Comparison of ENCODE assay signal across 24 cellular contexts in genomic region chr2:192124576-192124975, GRCh38.
DNase-seq lines count a peak whose midpoint lies in the region; ATAC-seq and TF ChIP-seq lines count a peak whose summit lies in the region.
"Had no signal": no experiment of that assay in that cellular context is flagged by ENCODE, and none has a peak within 500 bp of the region (broad histone marks: within the 10 kb centered on the region; RNA-seq: fewer than 3 reads in every experiment).

No MANE protein-coding gene starts in this region.

- H3K9ac ChIP-seq in neural cell (ENCODE audit: low read length), result no peak overlapping the region

- DNase-seq in AG09319 (ENCODE audit: extremely low read depth, low read depth), result peak; percentile 39
- DNase-seq in HFFc6, result peak; percentile 76
- DNase-seq in astrocyte of the hippocampus (ENCODE audit: low read depth, low spot score), result peak; percentile 74
- DNase-seq in NCI-H2107 (lab: John Stamatoyannopoulos, UW), result no peak
- DNase-seq in AG08396 (ENCODE audit: low spot score), result no peak
- no peak for DNase-seq in cerebellar nuclear complex (lab: John Stamatoyannopoulos, UW)
- DNase-seq: activated CD8-positive, alpha-beta T cell treated with anti-CD3 and anti-CD28 coated beads, Interleukin-2, amount 10 ng/mL, durations not matched to agents 7 days and 5 days; activated T-cell treated with anti-CD3 and anti-CD28 coated beads, Interleukin-2, amount 50 U/mL, for 4 hours; body of pancreas; Calu3; H9; left cardiac atrium; MG63; natural killer cell; NCI-H2227 treated with DMSO at 0.1 percent for 48 hours; spleen; stimulated activated CD4-positive, alpha-beta T cell treated with anti-CD3 and anti-CD28 coated beads, Interleukin-4, amount 100 ng/mL, for 4 hours had no signal

- no peaks in the 10 kb centered on the region for H3K9me3 ChIP-seq in neural cell (ENCODE audit: low read length)
- H3K9me3 ChIP-seq: body of pancreas, gastrocnemius medialis, MG63, spleen, vagina had no signal

- H3K4me2 ChIP-seq in neural cell (ENCODE audit: low read length), result peak overlapping the region; percentile 12

- peak overlapping the region; percentile 52; the same call in 1 of the 2 replicates for H3K27ac Mint-ChIP-seq in HFFc6
- H3K27ac Mint-ChIP-seq: activated CD8-positive, alpha-beta T cell treated with anti-CD3 and anti-CD28 coated beads, Interleukin-2, amount 10 ng/mL, durations not matched to agents 7 days and 5 days; activated naive CD4-positive, alpha-beta T cell treated with anti-CD3 and anti-CD28 coated beads, Interleukin-2, amount 50 U/mL, for 24 hours; H9; natural killer cell had no signal

- no peak overlapping the region for H3K27ac ChIP-seq in neural cell (ENCODE audit: low read length)
- H3K27ac ChIP-seq: body of pancreas, gastrocnemius medialis, spleen, vagina had no signal

- H3K36me3 Mint-ChIP-seq in HFFc6 (ENCODE audit: low read depth), result no peaks in the 10 kb centered on the region
- H3K36me3 Mint-ChIP-seq: activated naive CD4-positive, alpha-beta T cell treated with anti-CD3 and anti-CD28 coated beads, Interleukin-2, amount 50 U/mL, for 24 hours; natural killer cell had no signal

- peaks cover 31% of the 10 kb centered on the region for H3K4me1 Mint-ChIP-seq in HFFc6 (ENCODE audit: low read depth)
- H3K4me1 Mint-ChIP-seq: activated naive CD4-positive, alpha-beta T cell treated with anti-CD3 and anti-CD28 coated beads, Interleukin-2, amount 50 U/mL, for 24 hours; natural killer cell had no signal

- H3K4me3 Mint-ChIP-seq in HFFc6, result no peak overlapping the region
- H3K4me3 Mint-ChIP-seq: activated CD8-positive, alpha-beta T cell treated with anti-CD3 and anti-CD28 coated beads, Interleukin-2, amount 10 ng/mL, durations not matched to agents 7 days and 5 days; activated naive CD4-positive, alpha-beta T cell treated with anti-CD3 and anti-CD28 coated beads, Interleukin-2, amount 50 U/mL, for 24 hours; activated T-cell treated with anti-CD3 and anti-CD28 coated beads, Interleukin-2, amount 50 U/mL, for 4 hours; H9; natural killer cell had no signal

- no peak for TF ChIP-seq CTCF in AG09319 (IDR thresholded peaks at IDR 0.05; ENCODE audit: low read depth, low read length)
- no peak for TF ChIP-seq CTCF in HFFc6 (IDR thresholded peaks at IDR 0.05)
- TF ChIP-seq CTCF in neural cell (IDR thresholded peaks at IDR 0.05; ENCODE audit: poor library complexity, severe bottlenecking), result no peak

- H3K27me3 Mint-ChIP-seq in HFFc6 (ENCODE audit: insufficient read depth), result no peaks in the 10 kb centered on the region; the same call in 1 of the 2 replicates

- no peaks in the 10 kb centered on the region for H3K36me3 ChIP-seq in neural cell (ENCODE audit: insufficient read depth, low read length)
- H3K36me3 ChIP-seq: gastrocnemius medialis, MG63, spleen, vagina had no signal

- no peak for TF ChIP-seq EP300 in neural cell (conservative IDR thresholded peaks at IDR 0.05; ENCODE audit: poor library complexity, severe bottlenecking)

- no peaks in the 10 kb centered on the region for H4K20me1 ChIP-seq in neural cell (ENCODE audit: insufficient read depth)

- no peaks in the 10 kb centered on the region for H3K9me2 ChIP-seq in neural cell (ENCODE audit: insufficient read depth, low read length)

- no peak for ATAC-seq in HG02840 (IDR thresholded peaks at IDR 0.05; ENCODE audit: low FRiP score, unreplicated experiment)
- ATAC-seq: activated CD8-positive, alpha-beta T cell treated with anti-CD3 and anti-CD28 coated beads, Interleukin-2, amount 10 ng/mL, durations not matched to agents 7 days and 5 days; activated T-cell treated with anti-CD3 and anti-CD28 coated beads, Interleukin-2, amount 50 U/mL, for 4 hours; body of pancreas; GM12878; natural killer cell had no signal

- no peak overlapping the region for H3K4me3 ChIP-seq in neural cell (ENCODE audit: low read length)
- H3K4me3 ChIP-seq: body of pancreas, coronary artery, gastrocnemius medialis, GM12878, MG63, spleen, vagina had no signal

- no peak for TF ChIP-seq RAD21 in neural cell (conservative IDR thresholded peaks at IDR 0.05)

- no peaks in the 10 kb centered on the region for H3K27me3 ChIP-seq in neural cell (ENCODE audit: insufficient read depth, low read depth, low read length)
- H3K27me3 ChIP-seq: body of pancreas, gastrocnemius medialis, MG63, spleen, vagina had no signal

- no peak overlapping the region for H2AFZ ChIP-seq in neural cell (ENCODE audit: low read depth, low read length)

- H3F3A ChIP-seq in neural cell (ENCODE audit: insufficient read depth, low read length, poor library complexity, severe bottlenecking), result no peaks in the 10 kb centered on the region

- H3K9me3 Mint-ChIP-seq in HFFc6, result no peaks in the 10 kb centered on the region
- H3K9me3 Mint-ChIP-seq: activated naive CD4-positive, alpha-beta T cell treated with anti-CD3 and anti-CD28 coated beads, Interleukin-2, amount 50 U/mL, for 24 hours; activated T-cell treated with anti-CD3 and anti-CD28 coated beads, Interleukin-2, amount 50 U/mL, for 4 hours; H9; natural killer cell had no signal

- no peaks in the 10 kb centered on the region for H3K79me2 ChIP-seq in neural cell (replicated peaks; ENCODE audit: insufficient read depth, low read length)

TF ChIP-seq in neural cell, 6 proteins besides CTCF, POLR2A, EP300 and RAD21:
- TF ChIP-seq MXI1 (conservative IDR thresholded peaks at IDR 0.05; ENCODE audit: poor library complexity, severe bottlenecking) (no peak), EZH2 (IDR thresholded peaks at IDR 0.05; ENCODE audit: borderline replicate concordance, insufficient read depth, low read length, poor library complexity, severe bottlenecking) (no peak), TAF1 (IDR thresholded peaks at IDR 0.05; ENCODE audit: low read depth) (no peak), SMC3 (conservative IDR thresholded peaks at IDR 0.05; ENCODE audit: poor library complexity) (no peak), POLR2AphosphoS5 (IDR thresholded peaks at IDR 0.05) (no peak)

Comparison
In these comparisons a context has a peak if more than half of its experiments do, and no peak if none do; other contexts are left out.
1. DNase-seq: peak in AG09319 (single experiment), HFFc6 (single experiment) and astrocyte of the hippocampus (single experiment); none in NCI-H2107 (single experiment), AG08396 (single experiment) and cerebellar nuclear complex (0 of 2).